Comparison of ENCODE assay signal across 9 cellular contexts in genomic region chr2:15313657-15314056, GRCh38.
DNase-seq lines count a peak whose midpoint lies in the region; ATAC-seq lines count a peak whose summit lies in the region.
"Had no signal": no experiment of that assay in that cellular context is flagged by ENCODE, and none has a peak within 500 bp of the region (broad histone marks: within the 10 kb centered on the region; RNA-seq: fewer than 3 reads in every experiment).

No MANE protein-coding gene starts in this region.

- ATAC-seq in HG02678 (IDR thresholded peaks at IDR 0.05; ENCODE audit: unreplicated experiment), result peak; percentile 80
- ATAC-seq in right cardiac atrium, result no peak

- WGBS in right cardiac atrium, result 60% methylated on average over 1 of the region's 1 CpG

- no peaks in the 10 kb centered on the region for H3K27me3 ChIP-seq in right cardiac atrium (ENCODE audit: control insufficient read depth, insufficient read depth)

- intact Hi-C loops in posterior vena cava (cut with DNase I) (no loop called here), right cardiac atrium (cut with DNase I) (no loop called here)

- no peaks in the 10 kb centered on the region for H3K9me3 ChIP-seq in right cardiac atrium (ENCODE audit: control insufficient read depth, low read length)

- H3K4me3 ChIP-seq in right cardiac atrium (ENCODE audit: low read length), result no peak overlapping the region

- DNase-seq in NCI-H82 (lab: John Stamatoyannopoulos, UW) (peak; percentile 57), NCI-H82 treated with DMSO at 0.1 percent for 48 hours (lab: John Stamatoyannopoulos, UW; ENCODE audit: unreplicated experiment) (no peak), NCI-H226 (peak; percentile 52), non-pigmented ciliary epithelial cell (ENCODE audit: low read depth) (peak; percentile 35), foreskin melanocyte (no peak), posterior vena cava (ENCODE audit: low spot score) (no peak), right cardiac atrium (no peak)
- DNase-seq: NCI-H1092 had no signal

- H3K4me1 ChIP-seq in right cardiac atrium (ENCODE audit: control insufficient read depth, insufficient read depth, low read length), result no peaks in the 10 kb centered on the region

- H3K27ac ChIP-seq in right cardiac atrium (ENCODE audit: low read length), result no peak overlapping the region

Comparison
In these comparisons a context has a peak if more than half of its experiments do, and no peak if none do; other contexts are left out.
1. DNase-seq: peak in NCI-H82 (single experiment), NCI-H226 (single experiment) and non-pigmented ciliary epithelial cell (single experiment); none in NCI-H82 treated with DMSO at 0.1 percent for 48 hours (single experiment), foreskin melanocyte (single experiment), posterior vena cava (single experiment) and right cardiac atrium (0 of 3).